8 cellular contexts compared by ENCODE assay signal in the genomic region with DNA sequence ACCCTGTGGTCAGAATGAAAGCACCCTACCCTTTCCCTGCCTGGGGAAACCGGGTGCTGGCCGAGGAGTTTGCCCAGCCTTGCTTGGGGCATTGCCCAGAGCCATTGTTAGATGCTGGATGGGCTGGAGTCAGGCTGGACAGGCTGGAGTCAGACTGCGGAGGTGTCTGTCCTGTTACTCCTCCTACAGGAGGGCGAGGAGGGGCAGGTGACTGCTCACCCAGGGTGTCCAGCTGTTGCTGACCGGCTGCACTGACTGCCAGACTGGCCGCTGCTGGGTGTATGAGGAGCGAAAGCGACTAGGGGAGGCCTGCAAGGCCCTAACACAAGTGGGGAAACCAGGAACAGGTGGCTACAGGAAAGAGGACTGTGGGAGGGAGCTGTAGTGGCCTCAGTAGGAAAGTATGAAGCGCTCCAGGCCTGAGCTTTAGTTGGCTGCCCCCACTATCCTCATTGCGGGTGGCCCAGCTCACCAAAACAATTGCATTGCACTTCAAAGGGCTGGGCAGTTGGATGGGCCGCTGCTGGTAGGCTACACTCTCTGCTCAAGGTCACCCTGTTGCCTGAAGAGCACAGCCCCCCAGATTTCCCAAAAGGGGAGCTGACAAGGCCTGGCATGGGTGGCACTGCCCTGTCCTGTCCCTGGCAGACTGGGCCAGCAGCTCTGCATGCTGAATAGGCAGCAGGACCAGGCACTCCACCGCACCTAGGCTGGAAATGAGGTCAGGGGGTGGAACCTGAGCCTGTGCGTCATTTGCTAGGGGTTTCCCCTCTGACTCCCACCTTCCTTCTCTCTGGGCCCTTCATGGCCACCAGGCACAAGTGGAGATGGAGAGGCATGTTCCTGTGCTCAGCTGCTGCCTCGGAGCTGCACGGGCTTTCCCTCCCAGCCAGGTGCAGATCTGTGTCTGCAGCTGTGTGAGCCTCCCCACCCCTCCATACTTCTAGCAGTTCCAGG. TPM values are rescaled to one million over a fixed set of nuclear protein-coding genes. Genes with fewer than 3 reads are reported as not detected.
DNase-seq lines count a peak whose midpoint lies in the region; ATAC-seq and TF ChIP-seq lines count a peak whose summit lies in the region.

No MANE protein-coding gene starts in this region.

- peaks cover 98% of the 10 kb centered on the region for H3K79me2 ChIP-seq in Loucy (ENCODE audit: insufficient read depth, low read length)

- H3K4me2 ChIP-seq in Loucy (ENCODE audit: low read depth, low read length, poor library complexity, severe bottlenecking): peak overlapping the region; percentile 81

- peak overlapping the region; percentile 80 for H3K9ac ChIP-seq in Loucy (ENCODE audit: low read depth, low read length, poor library complexity, severe bottlenecking)

- H3K36me3 ChIP-seq in Loucy (ENCODE audit: insufficient read depth, low read length) (peaks cover 73% of the 10 kb centered on the region), sigmoid colon (peaks cover 0 to 5% (median 2%) of the 10 kb centered on the region in 4 donors)

- DNase-seq in activated effector memory CD4-positive, alpha-beta T cell treated with Interleukin-2 at 50 U/mL for 16 hours: peak; percentile 66
- DNase-seq in sigmoid colon (no peak), COR-L47 (lab: John Stamatoyannopoulos, UW) (no peak), NCI-H146 (lab: John Stamatoyannopoulos, UW) (no peak), COLO829 (ENCODE audit: low spot score) (no peak), epidermal melanocyte (ENCODE audit: insufficient read length, low spot score) (no peak)

- ATAC-seq in GM18499 (IDR thresholded peaks at IDR 0.05; ENCODE audit: insufficient read depth, unreplicated experiment): peak; percentile 79

- H3K9me2 ChIP-seq in Loucy (replicated peaks; ENCODE audit: low read depth, low read length): no peaks in the 10 kb centered on the region

- 81 to 90% methylated on average over 15 of the region's 15 CpGs for WGBS in sigmoid colon, 2 donors

- H3K27me3 ChIP-seq in Loucy (ENCODE audit: insufficient read depth, low read length, poor library complexity, severe bottlenecking) (no peaks in the 10 kb centered on the region), sigmoid colon (no peaks in the 10 kb centered on the region)

- H3K27ac ChIP-seq in sigmoid colon: peak overlapping the region in 3 of 4 donors; percentile 49 to 60 (median 53)

- peaks cover 6% of the 10 kb centered on the region; the same call in 1 of the 2 replicates for H3F3A ChIP-seq in Loucy (ENCODE audit: low read depth)

- no peak for TF ChIP-seq EP300 in sigmoid colon (IDR thresholded peaks at IDR 0.05)

- no peaks in the 10 kb centered on the region for H3K9me3 ChIP-seq in Loucy (ENCODE audit: insufficient read depth, low read depth, low read length)
- H3K9me3 ChIP-seq in sigmoid colon: no peaks in the 10 kb centered on the region

- no peak overlapping the region for H2AFZ ChIP-seq in Loucy (ENCODE audit: low read length)

- intact Hi-C loops in sigmoid colon (cut with DNase I): no loop called here

- H3K4me3 ChIP-seq in Loucy (ENCODE audit: low read length, poor library complexity, severe bottlenecking) (peak overlapping the region; percentile 63), sigmoid colon (no peak overlapping the region)

- H4K20me1 ChIP-seq in Loucy (ENCODE audit: insufficient read depth, low read length, poor library complexity, severe bottlenecking): peaks cover 63% of the 10 kb centered on the region

- TF ChIP-seq POLR2A in sigmoid colon (IDR thresholded peaks at IDR 0.05): no peak

- peaks cover 56% of the 10 kb centered on the region for H3K4me1 ChIP-seq in Loucy (ENCODE audit: insufficient read depth, low read length, poor library complexity, severe bottlenecking)
- peaks cover 0 to 57% (median 46%) of the 10 kb centered on the region in 4 donors for H3K4me1 ChIP-seq in sigmoid colon

- TF ChIP-seq CTCF in Loucy (conservative IDR thresholded peaks at IDR 0.05; ENCODE audit: low read length) (no peak), sigmoid colon (IDR thresholded peaks at IDR 0.05) (no peak)

RNA-seq across cellular contexts. Expression of a gene that starts 18.4 kb away (rescaled TPM):
- 1 to 10 TPM; 2.5 to 7.6 (median 7.3) TPM for total RNA-seq in sigmoid colon
- polyA plus RNA-seq in sigmoid colon: 100 to 1,000 TPM in 1 of 3 donors, 10 to 100 TPM in 2; 66.1 to 114 (median 78.0) TPM

RNA-seq across cellular contexts. Expression of a gene that starts 50.1 kb away (rescaled TPM):
- 10 to 100 TPM in 3 of 4 donors, 1 to 10 TPM in 1; 9.2 to 17.5 (median 15.4) TPM for total RNA-seq in sigmoid colon
- polyA plus RNA-seq in sigmoid colon: 1 to 10 TPM in 2 of 3 donors, under 1 TPM in 1; 0.60 to 4.0 (median 2.3) TPM
